Comparison of ENCODE assay signal across 17 cellular contexts in the genomic region with DNA sequence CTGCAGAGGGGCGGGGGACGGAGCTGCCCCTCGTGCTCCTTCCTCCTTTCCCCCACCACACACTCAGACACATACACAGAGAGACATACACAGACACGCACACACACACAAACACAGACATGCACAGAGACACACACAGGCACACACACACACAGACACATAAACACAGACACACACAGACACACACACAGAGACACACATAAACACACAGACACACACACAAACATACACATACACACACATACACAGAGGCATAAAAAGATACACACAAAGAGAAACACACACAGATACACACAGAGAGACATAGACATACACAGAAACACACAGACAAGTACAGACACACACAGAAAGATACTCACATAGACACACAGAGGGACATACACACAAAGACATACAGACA.
DNase-seq lines count a peak whose midpoint lies in the region; FAIRE-seq and TF ChIP-seq lines count a peak whose summit lies in the region.
"Had no signal": no experiment of that assay in that cellular context is flagged by ENCODE, and none has a peak within 500 bp of the region (broad histone marks: within the 10 kb centered on the region; RNA-seq: fewer than 3 reads in every experiment).

No MANE protein-coding gene starts in this region.

- peaks cover 3% of the 10 kb centered on the region; the same call in 1 of the 2 replicates for H3K23me2 ChIP-seq in H1 (ENCODE audit: low read depth, low read length)

- H2BK12ac ChIP-seq in H1 (ENCODE audit: low read depth, low read length) (no peak overlapping the region), neuronal stem cell (ENCODE audit: low read length) (peak overlapping the region; percentile 42)

- DNase-seq in HTR-8/SVneo (ENCODE audit: insufficient read length, low spot score) (no peak), H1 (ENCODE audit: low read depth in 1 of 2, low spot score in 2 of 2) (no peak), neuronal stem cell (ENCODE audit: low spot score) (no peak), KG1 (lab: John Stamatoyannopoulos, UW) (no peak), T-helper 9 cell (no peak), vagina (ENCODE audit: extremely low spot score in 2 of 2) (no peak)
- DNase-seq: C1 segment of cervical spinal cord; Calu3; CD4-positive, alpha-beta memory T cell; COR-L47; DMS153; DND-41; GOT3; H7; HCEC 1CT had no signal

- no peaks in the 10 kb centered on the region for H3K79me2 ChIP-seq in H1 (ENCODE audit: control insufficient read depth in 1 of 2, insufficient read depth in 2 of 2, low read length in 2 of 2)

- H4K91ac ChIP-seq in H1 (replicated peaks; ENCODE audit: insufficient read length, low read length) (peak overlapping the region; percentile 9), neuronal stem cell (ENCODE audit: low read depth, low read length, poor library complexity) (no peak overlapping the region)

- no peaks in the 10 kb centered on the region; a peak in 1 of 8 replicates for H3K36me3 ChIP-seq in H1 (ENCODE audit: control insufficient read depth in 2 of 4, insufficient read depth in 4 of 4, low read length in 3 of 4)
- H3K36me3 ChIP-seq in neuronal stem cell (replicated peaks in 1 of 2; ENCODE audit: control insufficient read depth in 2 of 2, insufficient read depth in 2 of 2, low read length in 2 of 2), result no peaks in the 10 kb centered on the region
- no peaks in the 10 kb centered on the region for H3K36me3 ChIP-seq in vagina

- H2BK120ac ChIP-seq in H1 (replicated peaks; ENCODE audit: low read depth, low read length) (no peak overlapping the region), neuronal stem cell (ENCODE audit: low read depth, low read length) (no peak overlapping the region)

- H3K4me3 ChIP-seq in H1 (ENCODE audit: extremely low read depth in 1 of 4, insufficient read depth in 2 of 4, low read depth in 3 of 4, low read length in 4 of 4), result no peak overlapping the region
- peak overlapping the region in 1 of 2 donors; percentile 40 for H3K4me3 ChIP-seq in neuronal stem cell (ENCODE audit: low read length in 2 of 2)
- no peak overlapping the region for H3K4me3 ChIP-seq in vagina

- H4K8ac ChIP-seq in H1 (ENCODE audit: extremely low read depth, insufficient read depth, low read length) (no peak overlapping the region), neuronal stem cell (ENCODE audit: low read depth, low read length) (no peak overlapping the region)

- H4K20me1 ChIP-seq in H1 (replicated peaks in 1 of 2; ENCODE audit: control insufficient read depth in 1 of 2, insufficient read depth in 2 of 2, low read length in 2 of 2), result no peaks in the 10 kb centered on the region

- no peak overlapping the region for H3K27ac ChIP-seq in H1 (ENCODE audit: low read depth, low read length)
- no peak overlapping the region for H3K27ac ChIP-seq in neuronal stem cell (replicated peaks; ENCODE audit: low read length)
- H3K27ac ChIP-seq in vagina, result no peak overlapping the region

- H3K23ac ChIP-seq in H1 (ENCODE audit: insufficient read length), result no peak overlapping the region
- H3K23ac ChIP-seq in neuronal stem cell (ENCODE audit: low read depth, low read length, poor library complexity), result no peak overlapping the region

- H2BK20ac ChIP-seq in H1 (ENCODE audit: low read length), result no peak overlapping the region

- H3K27me3 ChIP-seq in H1 (replicated peaks in 1 of 4; ENCODE audit: control insufficient read depth in 3 of 4, extremely low read depth in 1 of 4, insufficient read depth in 3 of 4, low read length in 3 of 4) (no peaks in the 10 kb centered on the region), neuronal stem cell (ENCODE audit: control insufficient read depth in 3 of 3, insufficient read depth in 3 of 3, low read depth in 1 of 3, low read length in 3 of 3) (no peaks in the 10 kb centered on the region), vagina (no peaks in the 10 kb centered on the region)

- H2BK5ac ChIP-seq in H1 (ENCODE audit: low read depth, low read length) (no peak overlapping the region), neuronal stem cell (ENCODE audit: low read length) (no peak overlapping the region)

- 93% methylated on average over 4 of the region's 4 CpGs; no CpG with 5 or more reads in 1 of the 2 experiments for WGBS in H1 (ENCODE audit: extremely low coverage in 1 of 2, insufficient coverage in 1 of 2, insufficient read length in 1 of 2, insufficient replicate concordance in 2 of 2, low coverage in 1 of 2, low lambda C conversion rate in 2 of 2, missing lambda C conversion rate in 1 of 2), 2 experiments
- no CpG with 5 or more reads among the region's 4 CpGs for WGBS in neuronal stem cell (ENCODE audit: extremely low coverage in 2 of 2, insufficient read length in 2 of 2, insufficient replicate concordance in 1 of 2), 2 donors

- H3K56ac ChIP-seq in H1 (replicated peaks; ENCODE audit: insufficient read length, low read depth, low read length), result no peak overlapping the region

- intact Hi-C loops in vagina (cut with DNase I), result no loop called here

- TF ChIP-seq RAD21 in H1 (IDR thresholded peaks at IDR 0.05 in 1 of 2, conservative IDR thresholded peaks at IDR 0.05 in 1 of 2; ENCODE audit: low read depth in 2 of 2, low read length in 2 of 2), result no peak

- H3K4me2 ChIP-seq in H1 (ENCODE audit: insufficient read depth in 1 of 2, low read depth in 2 of 2, low read length in 2 of 2) (no peak overlapping the region), neuronal stem cell (ENCODE audit: insufficient read depth, low read length, poor library complexity, severe bottlenecking) (no peak overlapping the region)

- H4K5ac ChIP-seq in H1 (ENCODE audit: insufficient read length, low read depth, low read length), result no peak overlapping the region

- H3K9ac ChIP-seq in H1 (replicated peaks in 1 of 4; ENCODE audit: extremely low read depth in 1 of 4, low read depth in 3 of 4, low read length in 3 of 4) (no peak overlapping the region), neuronal stem cell (ENCODE audit: low read depth, low read length, poor library complexity) (no peak overlapping the region)

- TF ChIP-seq EP300 in H1 (IDR thresholded peaks at IDR 0.05; ENCODE audit: borderline replicate concordance in 1 of 2, low read depth in 2 of 2, low read length in 2 of 2), result no peak

- H2AK5ac ChIP-seq in H1 (ENCODE audit: low read depth, low read length) (no peak overlapping the region), neuronal stem cell (ENCODE audit: low read depth, low read length) (no peak overlapping the region)

- TF ChIP-seq POLR2A in H1 (IDR thresholded peaks at IDR 0.05; ENCODE audit: control extremely low read depth in 1 of 2, low read depth in 2 of 2, low read length in 2 of 2) (no peak), vagina (IDR thresholded peaks at IDR 0.05) (no peak)

- H3K14ac ChIP-seq in H1 (ENCODE audit: insufficient read length) (no peak overlapping the region), neuronal stem cell (ENCODE audit: low read length) (no peak overlapping the region)

- CTCF ChIA-PET in H1 (lab: Charles Lee; ENCODE audit: partially characterized antibody), result interaction anchor here (0.5 to 3.1 kb wide), 12 partner anchors 8 to 951 kb away, joined by 3 to 14 read pairs (median 3); no protein-coding TSS in a partner anchor

- H2BK15ac ChIP-seq in H1 (ENCODE audit: low read length), result no peak overlapping the region
- no peak overlapping the region for H2BK15ac ChIP-seq in neuronal stem cell (ENCODE audit: low read length)

- POLR2A ChIA-PET in H1 (lab: Charles Lee; ENCODE audit: partially characterized antibody), result no interaction called here

- FAIRE-seq in HTR-8/SVneo (lab: Jason Lieb, UNC) (peak; percentile 62), H1 (lab: Jason Lieb, UNC) (no peak)
- FAIRE-seq: G401.6, GM12892 had no signal

- H3K18ac ChIP-seq in H1 (ENCODE audit: extremely low read depth, low read length) (no peak overlapping the region), neuronal stem cell (ENCODE audit: low read length) (no peak overlapping the region)

- H3K79me1 ChIP-seq in H1 (ENCODE audit: low read depth, low read length) (no peaks in the 10 kb centered on the region), neuronal stem cell (ENCODE audit: low read depth, low read length) (no peaks in the 10 kb centered on the region)

- 0 out of 4 replicates have a peak, but pooled peaks cover 0 to 4% of the 10 kb centered on the region in 2 experiments for H3K9me3 ChIP-seq in H1 (ENCODE audit: insufficient read depth in 2 of 2, low read depth in 1 of 2, low read length in 1 of 2)
- H3K9me3 ChIP-seq in neuronal stem cell (replicated peaks in 1 of 2; ENCODE audit: control insufficient read depth in 2 of 2, insufficient read depth in 1 of 2, low read depth in 1 of 2, low read length in 2 of 2), result no peaks in the 10 kb centered on the region
- H3K9me3 ChIP-seq in vagina, result no peaks in the 10 kb centered on the region

- H3K4ac ChIP-seq in H1 (replicated peaks; ENCODE audit: insufficient read length, low read depth, low read length) (no peak overlapping the region), neuronal stem cell (ENCODE audit: low read length) (no peak overlapping the region)

- no peak overlapping the region for H2AFZ ChIP-seq in H1 (ENCODE audit: low read length)
- H2AFZ ChIP-seq in neuronal stem cell (ENCODE audit: low read length), result no peak overlapping the region

- H3K4me1 ChIP-seq in H1 (replicated peaks in 1 of 4; ENCODE audit: control insufficient read depth in 3 of 4, insufficient read depth in 4 of 4, low read length in 3 of 4), result peaks cover 0 to 6% (median 1%) of the 10 kb centered on the region in 4 experiments; a peak in 3 of 7 replicates
- peaks cover 0 to 17% of the 10 kb centered on the region in 2 donors for H3K4me1 ChIP-seq in neuronal stem cell (ENCODE audit: control insufficient read depth in 2 of 2, insufficient read depth in 1 of 2, low read depth in 1 of 2, low read length in 2 of 2)
- H3K4me1 ChIP-seq in vagina, result no peaks in the 10 kb centered on the region

- TF ChIP-seq CTCF in H1 (IDR thresholded peaks at IDR 0.05; ENCODE audit: control extremely low read depth in 1 of 3, insufficient read depth in 1 of 3, low read depth in 1 of 3, low read length in 3 of 3) (no peak), vagina (IDR thresholded peaks at IDR 0.05) (no peak)

TF ChIP-seq in H1, 55 proteins besides CTCF, POLR2A, EP300 and RAD21:
- TF ChIP-seq ZNF274 (IDR thresholded peaks at IDR 0.05; ENCODE audit: borderline replicate concordance, extremely low read depth, low read length), result no peak
- no peak for TF ChIP-seq NANOG (IDR thresholded peaks at IDR 0.05; ENCODE audit: insufficient read depth, low read depth, low read length, poor library complexity, severe bottlenecking)
- TF ChIP-seq, protein P1, sequence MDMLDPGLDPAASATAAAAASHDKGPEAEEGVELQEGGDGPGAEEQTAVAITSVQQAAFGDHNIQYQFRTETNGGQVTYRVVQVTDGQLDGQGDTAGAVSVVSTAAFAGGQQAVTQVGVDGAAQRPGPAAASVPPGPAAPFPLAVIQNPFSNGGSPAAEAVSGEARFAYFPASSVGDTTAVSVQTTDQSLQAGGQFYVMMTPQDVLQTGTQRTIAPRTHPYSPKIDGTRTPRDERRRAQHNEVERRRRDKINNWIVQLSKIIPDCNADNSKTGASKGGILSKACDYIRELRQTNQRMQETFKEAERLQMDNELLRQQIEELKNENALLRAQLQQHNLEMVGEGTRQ (IDR thresholded peaks at IDR 0.05; ENCODE audit: low read length), result no peak
- TF ChIP-seq POU5F1 (IDR thresholded peaks at IDR 0.05; ENCODE audit: low read depth, low read length), result no peak
- no peak for TF ChIP-seq EGR1 (IDR thresholded peaks at IDR 0.05; ENCODE audit: borderline replicate concordance, low read depth, low read length)
TF ChIP-seq in H1: peak in this region for 0.
